In genomic region chr10:4708123-4708759, GRCh38 we compare ENCODE assay signal across 11 cellular contexts.
DNase-seq lines count a peak whose midpoint lies in the region; ATAC-seq and TF ChIP-seq lines count a peak whose summit lies in the region.
"Had no signal": no experiment of that assay in that cellular context is flagged by ENCODE, and none has a peak within 500 bp of the region (broad histone marks: within the 10 kb centered on the region; RNA-seq: fewer than 3 reads in every experiment).

No MANE protein-coding gene starts in this region.

- no peaks in the 10 kb centered on the region for H3K27me3 ChIP-seq in SU-DHL-6 (ENCODE audit: low read length)
- H3K27me3 ChIP-seq: hepatocyte, upper lobe of left lung had no signal

- H3K27ac ChIP-seq in SU-DHL-6 (ENCODE audit: low read depth, low read length): no peak overlapping the region
- H3K27ac ChIP-seq: hepatocyte, upper lobe of left lung had no signal

- no peaks in the 10 kb centered on the region for H3K79me2 ChIP-seq in SU-DHL-6 (ENCODE audit: insufficient read depth, low read length)
- H3K79me2 ChIP-seq: hepatocyte had no signal

- TF ChIP-seq CTCF in SU-DHL-6 (IDR thresholded peaks at IDR 0.05; ENCODE audit: insufficient read depth, low read length, poor library complexity, severe bottlenecking): peak; percentile 21

- H3K9me2 ChIP-seq in SU-DHL-6 (replicated peaks; ENCODE audit: insufficient read depth, low read length): no peaks in the 10 kb centered on the region

- no peak overlapping the region for H3K4me3 ChIP-seq in SU-DHL-6 (ENCODE audit: insufficient read depth, low read length, poor library complexity, severe bottlenecking)
- H3K4me3 ChIP-seq: hepatocyte, upper lobe of left lung had no signal

- no peak overlapping the region for H3K9ac ChIP-seq in SU-DHL-6 (ENCODE audit: low read length)

- no peaks in the 10 kb centered on the region for H3K9me3 ChIP-seq in SU-DHL-6 (ENCODE audit: insufficient read depth, low read length)
- H3K9me3 ChIP-seq: upper lobe of left lung had no signal

- no peaks in the 10 kb centered on the region for H4K20me1 ChIP-seq in SU-DHL-6 (ENCODE audit: low read depth, low read length)

- H3K36me3 ChIP-seq in SU-DHL-6 (ENCODE audit: low read length): no peaks in the 10 kb centered on the region
- H3K36me3 ChIP-seq: upper lobe of left lung had no signal

- no peak overlapping the region for H2AFZ ChIP-seq in SU-DHL-6 (ENCODE audit: low read depth, low read length, severe bottlenecking)
- H2AFZ ChIP-seq: hepatocyte had no signal

- H3F3A ChIP-seq in SU-DHL-6 (ENCODE audit: insufficient read depth): no peaks in the 10 kb centered on the region

- ATAC-seq in GM21723 (IDR thresholded peaks at IDR 0.05; ENCODE audit: unreplicated experiment) (peak; percentile 57), GM18498 (IDR thresholded peaks at IDR 0.05; ENCODE audit: unreplicated experiment) (no peak), HG03442 (IDR thresholded peaks at IDR 0.05; ENCODE audit: unreplicated experiment) (no peak)

- peak; percentile 6 for DNase-seq in NCI-H2171 treated with DMSO at 0.1 percent for 48 hours (lab: John Stamatoyannopoulos, UW)
- DNase-seq in NCI-H2171 (lab: John Stamatoyannopoulos, UW): no peak
- peak; percentile 65 for DNase-seq in iPS-NIHi11 (ENCODE audit: low spot score)
- no peak for DNase-seq in NCI-H748 (lab: John Stamatoyannopoulos, UW; ENCODE audit: unreplicated experiment)
- DNase-seq: naive B cell, upper lobe of left lung had no signal

- no peak overlapping the region for H3K4me2 ChIP-seq in SU-DHL-6 (ENCODE audit: low read depth, low read length, poor library complexity, severe bottlenecking)
- H3K4me2 ChIP-seq: hepatocyte had no signal

Comparison
In these comparisons a context has a peak if more than half of its experiments do, and no peak if none do; other contexts are left out.
1. DNase-seq: peak in NCI-H2171 treated with DMSO at 0.1 percent for 48 hours (single experiment) and iPS-NIHi11 (single experiment); none in NCI-H2171 (single experiment) and NCI-H748 (single experiment).